Comparison of ENCODE assay signal across 2 cellular contexts in the genomic region with DNA sequence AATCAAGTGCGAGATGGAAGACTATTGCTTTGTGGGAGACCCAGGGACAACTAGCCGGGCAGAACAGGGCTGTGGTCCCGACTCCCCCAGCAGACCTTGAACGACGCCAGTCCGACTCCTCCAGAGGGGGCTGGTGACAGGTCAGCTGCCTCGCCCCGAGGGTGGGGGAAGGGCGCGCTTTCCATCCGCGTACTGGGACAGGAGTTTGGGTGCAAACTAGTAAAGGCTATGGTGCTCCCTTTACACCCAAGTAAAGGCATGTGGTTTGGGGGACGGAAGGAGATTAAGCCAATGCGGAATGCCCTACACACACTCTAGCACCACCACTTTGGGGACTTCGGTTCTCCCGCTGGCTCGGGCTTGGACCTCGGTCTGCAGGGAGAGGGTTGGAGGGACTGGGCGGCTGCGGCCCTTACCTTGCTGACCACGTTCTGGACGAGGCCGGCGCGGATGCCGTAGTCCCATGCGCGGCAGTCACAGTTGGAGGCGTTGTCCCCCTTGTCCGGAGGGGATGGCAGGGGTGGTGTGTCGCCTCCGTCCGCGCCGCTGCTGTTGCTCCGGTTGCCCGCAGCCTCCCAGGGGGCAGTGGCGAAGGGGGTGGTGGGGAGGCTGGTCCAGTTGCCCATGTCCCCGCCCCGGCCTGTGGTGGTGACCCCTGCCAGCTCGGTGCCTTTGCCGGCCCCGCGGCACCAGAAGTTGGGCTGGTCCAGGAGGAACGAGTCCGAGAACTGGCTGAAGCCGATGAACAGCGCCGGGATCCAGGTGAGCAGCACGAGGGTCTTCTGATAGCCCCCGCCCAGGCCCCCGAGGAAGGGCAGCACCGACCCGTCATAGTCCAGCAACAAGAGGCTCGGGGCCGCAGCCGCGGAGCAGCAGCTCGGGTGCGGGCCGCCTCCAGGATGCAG.
A peak's percentile ranks its signal among the peaks of the same experiment; 100 is the strongest.
TF ChIP-seq lines count a peak whose summit lies in the region.

No MANE protein-coding gene starts in this region.

TF ChIP-seq in IMR-90, 13 proteins besides CTCF, POLR2A, EP300 and RAD21:
- TF ChIP-seq FOS (IDR thresholded peaks at IDR 0.05; ENCODE audit: low read depth, low read length) = no peak
- TF ChIP-seq BHLHE40 (IDR thresholded peaks at IDR 0.05; ENCODE audit: low read depth, low read length) = no peak
- no peak for TF ChIP-seq MAFK (IDR thresholded peaks at IDR 0.05; ENCODE audit: low read depth, low read length)
- TF ChIP-seq CEBPB (IDR thresholded peaks at IDR 0.05; ENCODE audit: low read depth, low read length) = no peak
- TF ChIP-seq MXI1 (IDR thresholded peaks at IDR 0.05; ENCODE audit: borderline replicate concordance, low read depth, low read length) = no peak
TF ChIP-seq in IMR-90: peak in this region for 0.

TF ChIP-seq in HepG2, 621 proteins besides CTCF, POLR2A, EP300 and RAD21 (continues in another document):
- TF ChIP-seq CENPT (CRISPR knock-in tag; IDR thresholded peaks at IDR 0.05; ENCODE audit: low read depth) (no peak), RBM39 (IDR thresholded peaks at IDR 0.05; ENCODE audit: low read depth, low read length, poor library complexity, severe bottlenecking) (peak; percentile 82), TBP (CRISPR knock-in tag; IDR thresholded peaks at IDR 0.05) (0 out of 2 replicates have a peak, but pooled peaks have one; percentile 19), ELF3 (CRISPR knock-in tag; IDR thresholded peaks at IDR 0.05) (no peak), ZNF30 (CRISPR knock-in tag; IDR thresholded peaks at IDR 0.05) (no peak), POLR2AphosphoS2 (IDR thresholded peaks at IDR 0.05; ENCODE audit: low read depth, low read length) (no peak), MATR3 (CRISPR knock-in tag; IDR thresholded peaks at IDR 0.05) (0 out of 2 replicates have a peak, but pooled peaks have one; percentile 46), NFATC3 (CRISPR knock-in tag; IDR thresholded peaks at IDR 0.05) (no peak), PCBP2 (optimal IDR thresholded peaks at IDR 0.05; ENCODE audit: low read depth, low read length, poor library complexity, severe bottlenecking) (no peak), ZNF138 (CRISPR knock-in tag; IDR thresholded peaks at IDR 0.05; ENCODE audit: low read depth) (0 out of 2 replicates have a peak, but pooled peaks have one; percentile 11), KMT2A (CRISPR knock-in tag; IDR thresholded peaks at IDR 0.05) (peak; percentile 55; the same call in 1 of the 2 replicates), ARHGAP35 (CRISPR knock-in tag; IDR thresholded peaks at IDR 0.05; ENCODE audit: borderline replicate concordance) (0 out of 2 replicates have a peak, but pooled peaks have one; percentile 54), TARDBP (CRISPR knock-in tag; IDR thresholded peaks at IDR 0.05) (0 out of 2 replicates have a peak, but pooled peaks have one; percentile 33), ZNF180 (CRISPR knock-in tag; IDR thresholded peaks at IDR 0.05; ENCODE audit: borderline replicate concordance, low read depth) (0 out of 2 replicates have a peak, but pooled peaks have one; percentile 48), ZNF83 (CRISPR knock-in tag; IDR thresholded peaks at IDR 0.05; ENCODE audit: borderline replicate concordance) (peak; percentile 72; the same call in 1 of the 2 replicates), ZNF101 (CRISPR knock-in tag; IDR thresholded peaks at IDR 0.05; ENCODE audit: borderline replicate concordance, low read depth) (no peak), ZNF878 (CRISPR knock-in tag; IDR thresholded peaks at IDR 0.05) (no peak), GATAD1 (CRISPR knock-in tag; IDR thresholded peaks at IDR 0.05) (no peak; the same call in 1 of the 2 replicates), TCF12 (IDR thresholded peaks at IDR 0.05) (no peak), TCF12 (CRISPR knock-in tag; IDR thresholded peaks at IDR 0.05) (no peak), NFYB (CRISPR knock-in tag; IDR thresholded peaks at IDR 0.05) (no peak), ZNF33B (CRISPR knock-in tag; IDR thresholded peaks at IDR 0.05) (0 out of 2 replicates have a peak, but pooled peaks have one; percentile 43), FOXA1 (IDR thresholded peaks at IDR 0.05) (no peak), FOXA1 (CRISPR knock-in tag; IDR thresholded peaks at IDR 0.05) (no peak; the same call in 1 of the 2 replicates), SMYD3 (CRISPR knock-in tag; IDR thresholded peaks at IDR 0.05) (no peak), ZNF10 (CRISPR knock-in tag; IDR thresholded peaks at IDR 0.05; ENCODE audit: borderline replicate concordance, low read depth) (no peak), ZNF598 (CRISPR knock-in tag; IDR thresholded peaks at IDR 0.05; ENCODE audit: borderline replicate concordance) (no peak; the same call in 1 of the 2 replicates), CBX5 (CRISPR knock-in tag; IDR thresholded peaks at IDR 0.05; ENCODE audit: borderline replicate concordance) (no peak), ZNF296 (CRISPR knock-in tag; conservative IDR thresholded peaks at IDR 0.05) (0 out of 2 replicates have a peak, but pooled peaks have one; percentile 23), ZSCAN25 (CRISPR knock-in tag; IDR thresholded peaks at IDR 0.05) (peak; percentile 86), ZNF160 (CRISPR knock-in tag; IDR thresholded peaks at IDR 0.05) (no peak), ZNF7 (CRISPR knock-in tag; IDR thresholded peaks at IDR 0.05) (no peak), ARNT2 (CRISPR knock-in tag; IDR thresholded peaks at IDR 0.05; ENCODE audit: low read depth) (peak; percentile 59), MTA1 (CRISPR knock-in tag; IDR thresholded peaks at IDR 0.05; ENCODE audit: borderline replicate concordance) (no peak; the same call in 1 of the 2 replicates), FOXP1 (IDR thresholded peaks at IDR 0.05) (no peak), FOXP1 (CRISPR knock-in tag; IDR thresholded peaks at IDR 0.05) (no peak), RAD51 (IDR thresholded peaks at IDR 0.05; ENCODE audit: borderline replicate concordance) (no peak)
- TF ChIP-seq, protein P1, sequence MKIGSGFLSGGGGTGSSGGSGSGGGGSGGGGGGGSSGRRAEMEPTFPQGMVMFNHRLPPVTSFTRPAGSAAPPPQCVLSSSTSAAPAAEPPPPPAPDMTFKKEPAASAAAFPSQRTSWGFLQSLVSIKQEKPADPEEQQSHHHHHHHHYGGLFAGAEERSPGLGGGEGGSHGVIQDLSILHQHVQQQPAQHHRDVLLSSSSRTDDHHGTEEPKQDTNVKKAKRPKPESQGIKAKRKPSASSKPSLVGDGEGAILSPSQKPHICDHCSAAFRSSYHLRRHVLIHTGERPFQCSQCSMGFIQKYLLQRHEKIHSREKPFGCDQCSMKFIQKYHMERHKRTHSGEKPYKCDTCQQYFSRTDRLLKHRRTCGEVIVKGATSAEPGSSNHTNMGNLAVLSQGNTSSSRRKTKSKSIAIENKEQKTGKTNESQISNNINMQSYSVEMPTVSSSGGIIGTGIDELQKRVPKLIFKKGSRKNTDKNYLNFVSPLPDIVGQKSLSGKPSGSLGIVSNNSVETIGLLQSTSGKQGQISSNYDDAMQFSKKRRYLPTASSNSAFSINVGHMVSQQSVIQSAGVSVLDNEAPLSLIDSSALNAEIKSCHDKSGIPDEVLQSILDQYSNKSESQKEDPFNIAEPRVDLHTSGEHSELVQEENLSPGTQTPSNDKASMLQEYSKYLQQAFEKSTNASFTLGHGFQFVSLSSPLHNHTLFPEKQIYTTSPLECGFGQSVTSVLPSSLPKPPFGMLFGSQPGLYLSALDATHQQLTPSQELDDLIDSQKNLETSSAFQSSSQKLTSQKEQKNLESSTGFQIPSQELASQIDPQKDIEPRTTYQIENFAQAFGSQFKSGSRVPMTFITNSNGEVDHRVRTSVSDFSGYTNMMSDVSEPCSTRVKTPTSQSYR (CRISPR knock-in tag; IDR thresholded peaks at IDR 0.05; ENCODE audit: borderline replicate concordance) = peak; percentile 97
- TF ChIP-seq, protein P2, sequence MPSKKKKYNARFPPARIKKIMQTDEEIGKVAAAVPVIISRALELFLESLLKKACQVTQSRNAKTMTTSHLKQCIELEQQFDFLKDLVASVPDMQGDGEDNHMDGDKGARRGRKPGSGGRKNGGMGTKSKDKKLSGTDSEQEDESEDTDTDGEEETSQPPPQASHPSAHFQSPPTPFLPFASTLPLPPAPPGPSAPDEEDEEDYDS (CRISPR knock-in tag; IDR thresholded peaks at IDR 0.05) = no peak
- TF ChIP-seq, protein P3, sequence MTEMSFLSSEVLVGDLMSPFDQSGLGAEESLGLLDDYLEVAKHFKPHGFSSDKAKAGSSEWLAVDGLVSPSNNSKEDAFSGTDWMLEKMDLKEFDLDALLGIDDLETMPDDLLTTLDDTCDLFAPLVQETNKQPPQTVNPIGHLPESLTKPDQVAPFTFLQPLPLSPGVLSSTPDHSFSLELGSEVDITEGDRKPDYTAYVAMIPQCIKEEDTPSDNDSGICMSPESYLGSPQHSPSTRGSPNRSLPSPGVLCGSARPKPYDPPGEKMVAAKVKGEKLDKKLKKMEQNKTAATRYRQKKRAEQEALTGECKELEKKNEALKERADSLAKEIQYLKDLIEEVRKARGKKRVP (CRISPR knock-in tag; IDR thresholded peaks at IDR 0.05) = 0 out of 4 replicates have a peak, but pooled peaks of 1 of the 2 experiments have one; percentile 16
- TF ChIP-seq, protein P4, sequence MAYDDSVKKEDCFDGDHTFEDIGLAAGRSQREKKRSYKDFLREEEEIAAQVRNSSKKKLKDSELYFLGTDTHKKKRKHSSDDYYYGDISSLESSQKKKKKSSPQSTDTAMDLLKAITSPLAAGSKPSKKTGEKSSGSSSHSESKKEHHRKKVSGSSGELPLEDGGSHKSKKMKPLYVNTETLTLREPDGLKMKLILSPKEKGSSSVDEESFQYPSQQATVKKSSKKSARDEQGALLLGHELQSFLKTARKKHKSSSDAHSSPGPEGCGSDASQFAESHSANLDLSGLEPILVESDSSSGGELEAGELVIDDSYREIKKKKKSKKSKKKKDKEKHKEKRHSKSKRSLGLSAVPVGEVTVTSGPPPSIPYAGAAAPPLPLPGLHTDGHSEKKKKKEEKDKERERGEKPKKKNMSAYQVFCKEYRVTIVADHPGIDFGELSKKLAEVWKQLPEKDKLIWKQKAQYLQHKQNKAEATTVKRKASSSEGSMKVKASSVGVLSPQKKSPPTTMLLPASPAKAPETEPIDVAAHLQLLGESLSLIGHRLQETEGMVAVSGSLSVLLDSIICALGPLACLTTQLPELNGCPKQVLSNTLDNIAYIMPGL (CRISPR knock-in tag; IDR thresholded peaks at IDR 0.05; ENCODE audit: borderline replicate concordance in 1 of 2, low read depth in 1 of 2) = peak; percentile 59 to 85; a peak in 3 of 4 replicates
- TF ChIP-seq, protein P5, sequence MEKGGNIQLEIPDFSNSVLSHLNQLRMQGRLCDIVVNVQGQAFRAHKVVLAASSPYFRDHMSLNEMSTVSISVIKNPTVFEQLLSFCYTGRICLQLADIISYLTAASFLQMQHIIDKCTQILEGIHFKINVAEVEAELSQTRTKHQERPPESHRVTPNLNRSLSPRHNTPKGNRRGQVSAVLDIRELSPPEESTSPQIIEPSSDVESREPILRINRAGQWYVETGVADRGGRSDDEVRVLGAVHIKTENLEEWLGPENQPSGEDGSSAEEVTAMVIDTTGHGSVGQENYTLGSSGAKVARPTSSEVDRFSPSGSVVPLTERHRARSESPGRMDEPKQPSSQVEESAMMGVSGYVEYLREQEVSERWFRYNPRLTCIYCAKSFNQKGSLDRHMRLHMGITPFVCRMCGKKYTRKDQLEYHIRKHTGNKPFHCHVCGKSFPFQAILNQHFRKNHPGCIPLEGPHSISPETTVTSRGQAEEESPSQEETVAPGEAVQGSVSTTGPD (CRISPR knock-in tag; IDR thresholded peaks at IDR 0.05) = no peak
- TF ChIP-seq, protein P6, sequence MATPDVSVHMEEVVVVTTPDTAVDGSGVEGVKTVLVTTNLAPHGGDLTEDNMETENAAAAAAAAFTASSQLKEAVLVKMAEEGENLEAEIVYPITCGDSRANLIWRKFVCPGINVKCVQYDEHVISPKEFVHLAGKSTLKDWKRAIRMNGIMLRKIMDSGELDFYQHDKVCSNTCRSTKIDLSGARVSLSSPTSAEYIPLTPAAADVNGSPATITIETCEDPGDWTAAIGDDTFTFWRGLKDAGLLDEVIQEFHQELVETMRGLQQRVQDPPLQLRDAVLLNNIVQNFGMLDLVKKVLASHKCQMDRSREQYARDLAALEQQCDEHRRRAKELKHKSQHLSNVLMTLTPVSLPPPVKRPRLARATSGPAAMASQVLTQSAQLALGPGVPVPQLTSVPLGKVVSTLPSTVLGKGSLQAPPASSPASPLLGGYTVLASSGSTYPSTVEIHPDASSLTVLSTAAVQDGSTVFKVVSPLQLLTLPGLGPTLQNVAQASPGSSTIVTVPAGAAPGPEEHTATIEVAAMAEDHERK (CRISPR knock-in tag; IDR thresholded peaks at IDR 0.05; ENCODE audit: low read depth) = no peak
- TF ChIP-seq, protein P7, sequence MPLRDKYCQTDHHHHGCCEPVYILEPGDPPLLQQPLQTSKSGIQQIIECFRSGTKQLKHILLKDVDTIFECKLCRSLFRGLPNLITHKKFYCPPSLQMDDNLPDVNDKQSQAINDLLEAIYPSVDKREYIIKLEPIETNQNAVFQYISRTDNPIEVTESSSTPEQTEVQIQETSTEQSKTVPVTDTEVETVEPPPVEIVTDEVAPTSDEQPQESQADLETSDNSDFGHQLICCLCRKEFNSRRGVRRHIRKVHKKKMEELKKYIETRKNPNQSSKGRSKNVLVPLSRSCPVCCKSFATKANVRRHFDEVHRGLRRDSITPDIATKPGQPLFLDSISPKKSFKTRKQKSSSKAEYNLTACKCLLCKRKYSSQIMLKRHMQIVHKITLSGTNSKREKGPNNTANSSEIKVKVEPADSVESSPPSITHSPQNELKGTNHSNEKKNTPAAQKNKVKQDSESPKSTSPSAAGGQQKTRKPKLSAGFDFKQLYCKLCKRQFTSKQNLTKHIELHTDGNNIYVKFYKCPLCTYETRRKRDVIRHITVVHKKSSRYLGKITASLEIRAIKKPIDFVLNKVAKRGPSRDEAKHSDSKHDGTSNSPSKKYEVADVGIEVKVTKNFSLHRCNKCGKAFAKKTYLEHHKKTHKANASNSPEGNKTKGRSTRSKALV (CRISPR knock-in tag; IDR thresholded peaks at IDR 0.05) = peak; percentile 13; the same call in 1 of the 2 replicates
- TF ChIP-seq, protein P8, sequence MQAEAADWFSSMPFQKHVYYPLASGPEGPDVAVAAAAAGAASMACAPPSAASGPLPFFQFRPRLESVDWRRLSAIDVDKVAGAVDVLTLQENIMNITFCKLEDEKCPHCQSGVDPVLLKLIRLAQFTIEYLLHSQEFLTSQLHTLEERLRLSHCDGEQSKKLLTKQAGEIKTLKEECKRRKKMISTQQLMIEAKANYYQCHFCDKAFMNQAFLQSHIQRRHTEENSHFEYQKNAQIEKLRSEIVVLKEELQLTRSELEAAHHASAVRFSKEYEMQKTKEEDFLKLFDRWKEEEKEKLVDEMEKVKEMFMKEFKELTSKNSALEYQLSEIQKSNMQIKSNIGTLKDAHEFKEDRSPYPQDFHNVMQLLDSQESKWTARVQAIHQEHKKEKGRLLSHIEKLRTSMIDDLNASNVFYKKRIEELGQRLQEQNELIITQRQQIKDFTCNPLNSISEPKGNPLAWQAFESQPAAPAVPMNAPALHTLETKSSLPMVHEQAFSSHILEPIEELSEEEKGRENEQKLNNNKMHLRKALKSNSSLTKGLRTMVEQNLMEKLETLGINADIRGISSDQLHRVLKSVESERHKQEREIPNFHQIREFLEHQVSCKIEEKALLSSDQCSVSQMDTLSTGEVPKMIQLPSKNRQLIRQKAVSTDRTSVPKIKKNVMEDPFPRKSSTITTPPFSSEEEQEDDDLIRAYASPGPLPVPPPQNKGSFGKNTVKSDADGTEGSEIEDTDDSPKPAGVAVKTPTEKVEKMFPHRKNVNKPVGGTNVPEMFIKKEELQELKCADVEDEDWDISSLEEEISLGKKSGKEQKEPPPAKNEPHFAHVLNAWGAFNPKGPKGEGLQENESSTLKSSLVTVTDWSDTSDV (CRISPR knock-in tag; IDR thresholded peaks at IDR 0.05) = peak; percentile 69
